Comparison of ENCODE assay signal across 9 cellular contexts in genomic region chr21:44083631-44084291, GRCh38. TPM values are rescaled to one million over a fixed set of nuclear protein-coding genes. Genes with fewer than 3 reads are reported as not detected.
DNase-seq lines count a peak whose midpoint lies in the region; ATAC-seq and TF ChIP-seq lines count a peak whose summit lies in the region.
"Had no signal": no experiment of that assay in that cellular context is flagged by ENCODE, and none has a peak within 500 bp of the region (broad histone marks: within the 10 kb centered on the region; RNA-seq: fewer than 3 reads in every experiment).

No MANE protein-coding gene starts in this region.

- H3K9me2 ChIP-seq in PC-3 (replicated peaks; ENCODE audit: low read length), result no peaks in the 10 kb centered on the region

- H3K27me3 ChIP-seq in CD4-positive, alpha-beta memory T cell (ENCODE audit: insufficient read depth, low read length), result no peaks in the 10 kb centered on the region
- no peaks in the 10 kb centered on the region for H3K27me3 ChIP-seq in PC-3 (ENCODE audit: low read length)
- H3K27me3 ChIP-seq: cardiac muscle cell had no signal

- no peaks in the 10 kb centered on the region for H3F3A ChIP-seq in PC-3 (ENCODE audit: low read length, unreplicated experiment)

- peaks cover 62 to 97% (median 84%) of the 10 kb centered on the region in 4 donors for H3K4me1 Mint-ChIP-seq in CD4-positive, alpha-beta memory T cell
- H3K4me1 Mint-ChIP-seq in effector memory CD8-positive, alpha-beta T cell (ENCODE audit: low read depth in 2 of 2), result peaks cover 84 to 88% of the 10 kb centered on the region in 2 donors

- no peak overlapping the region for H2AFZ ChIP-seq in PC-3 (ENCODE audit: low read length)

- H3K27ac Mint-ChIP-seq in CD4-positive, alpha-beta memory T cell, result peak overlapping the region; percentile 89 to 98 (median 95)
- H3K27ac Mint-ChIP-seq in effector memory CD8-positive, alpha-beta T cell, result peak overlapping the region; percentile 97 to 98

- CTCF ChIA-PET in CD4-positive, alpha-beta memory T cell (lab: Charles Lee; ENCODE audit: partially characterized antibody), result interaction anchor here (0.8 to 3.3 kb wide), 9 partner anchors 9 to 222 kb away, joined by 3 to 17 read pairs (median 6); no protein-coding TSS in a partner anchor
- CTCF ChIA-PET in PC-3 (lab: Charles Lee), result no interaction called here

- H3K27me3 Mint-ChIP-seq in CD4-positive, alpha-beta memory T cell, result no peaks in the 10 kb centered on the region
- no peaks in the 10 kb centered on the region for H3K27me3 Mint-ChIP-seq in effector memory CD8-positive, alpha-beta T cell

- no TSS peak for BruUV-seq in PC-3 (replicated peaks; lab: Mats Ljungman, UMichigan)

- DNase-seq in CD4-positive, alpha-beta memory T cell, result peak; percentile 79 to 86 (median 83)
- DNase-seq in activated CD8-positive, alpha-beta memory T cell treated with anti-CD3 and anti-CD28 coated beads, Interleukin-2, amount 50 U/mL, for 48 hours, result peak; percentile 78
- peak; percentile 65 to 73 (median 67) for DNase-seq in effector memory CD8-positive, alpha-beta T cell
- DNase-seq in stimulated activated CD4-positive, alpha-beta T cell treated with anti-CD3 and anti-CD28 coated beads, Interleukin-15, amount 100 ng/mL, for 24 hours, result peak; percentile 76
- DNase-seq in NCI-H1694 treated with DMSO at 0.1 percent for 48 hours (lab: John Stamatoyannopoulos, UW) (no peak), PC-3 (no peak), retina (no peak)

- no peaks in the 10 kb centered on the region for H3K9me3 Mint-ChIP-seq in CD4-positive, alpha-beta memory T cell
- no peaks in the 10 kb centered on the region for H3K9me3 Mint-ChIP-seq in effector memory CD8-positive, alpha-beta T cell

- H3K9ac ChIP-seq in PC-3 (ENCODE audit: low read length), result no peak overlapping the region

- H3K4me3 Mint-ChIP-seq in CD4-positive, alpha-beta memory T cell, result peak overlapping the region; percentile 74 to 82 (median 81)
- H3K4me3 Mint-ChIP-seq in effector memory CD8-positive, alpha-beta T cell, result peak overlapping the region; percentile 83 to 87

- no peaks in the 10 kb centered on the region for H3K79me2 ChIP-seq in PC-3 (ENCODE audit: low read length)

- intact Hi-C loops in CD4-positive, alpha-beta memory T cell (cut with micrococcal nuclease), result loop anchor here (1.0 kb wide), 1 partner anchor 18 kb away; no protein-coding TSS in a partner anchor
- intact Hi-C loops in PC-3 (cut with micrococcal nuclease), result no loop called here

- H3K4me3 ChIP-seq in CD4-positive, alpha-beta memory T cell (ENCODE audit: low read length in 2 of 2), result peak overlapping the region; percentile 1 to 30
- H3K4me3 ChIP-seq in PC-3 (ENCODE audit: low read length), result no peak overlapping the region
- H3K4me3 ChIP-seq: cardiac muscle cell had no signal

- peaks cover 64 to 80% of the 10 kb centered on the region in 2 donors for H3K36me3 Mint-ChIP-seq in CD4-positive, alpha-beta memory T cell
- peaks cover 84% of the 10 kb centered on the region for H3K36me3 Mint-ChIP-seq in effector memory CD8-positive, alpha-beta T cell (ENCODE audit: insufficient read depth)

- POLR2A ChIA-PET in CD4-positive, alpha-beta memory T cell (lab: Charles Lee; ENCODE audit: partially characterized antibody), result interaction anchor here (0.7 to 4.5 kb wide), 17 partner anchors 8 to 837 kb away, joined by 3 to 63 read pairs (median 4); partner anchors contain the start of genes ITGB2, PFKL, PTTG1IP and TRAPPC10
- POLR2A ChIA-PET in PC-3 (lab: Charles Lee; ENCODE audit: unreplicated experiment), result interaction anchor here (0.6 kb wide), 1 partner anchor 8 kb away, joined by 3 read pairs; no protein-coding TSS in a partner anchor

- peak overlapping the region; percentile 71 for H3K27ac ChIP-seq in CD4-positive, alpha-beta memory T cell (ENCODE audit: low read depth, low read length)
- no peak overlapping the region for H3K27ac ChIP-seq in PC-3 (ENCODE audit: low read length)
- H3K27ac ChIP-seq: cardiac muscle cell had no signal

- TF ChIP-seq CTCF in PC-3 (conservative IDR thresholded peaks at IDR 0.05; ENCODE audit: low read depth, low read length), result no peak

- H3K36me3 ChIP-seq in CD4-positive, alpha-beta memory T cell (ENCODE audit: insufficient read depth, low read length), result peaks cover 46% of the 10 kb centered on the region
- H3K36me3 ChIP-seq in PC-3 (ENCODE audit: low read depth, low read length), result peaks cover 46% of the 10 kb centered on the region; the same call in 1 of the 2 replicates

- no peaks in the 10 kb centered on the region for H3K9me3 ChIP-seq in CD4-positive, alpha-beta memory T cell (ENCODE audit: control insufficient read depth in 1 of 2, low read length in 2 of 2)
- no peaks in the 10 kb centered on the region for H3K9me3 ChIP-seq in PC-3 (ENCODE audit: low read length)

- H3K4me2 ChIP-seq in PC-3 (ENCODE audit: low read length), result no peak overlapping the region

- H3K4me1 ChIP-seq in CD4-positive, alpha-beta memory T cell (ENCODE audit: insufficient read depth, low read length), result peaks cover 97% of the 10 kb centered on the region
- no peaks in the 10 kb centered on the region for H3K4me1 ChIP-seq in PC-3 (ENCODE audit: insufficient read depth, low read length)

- peak; percentile 80 for ATAC-seq in effector memory CD8-positive, alpha-beta T cell (replicated peaks)
- ATAC-seq in GM21526 (IDR thresholded peaks at IDR 0.05; ENCODE audit: low FRiP score, unreplicated experiment), result no peak
- no peak for ATAC-seq in PC-3

- no peaks in the 10 kb centered on the region for H4K20me1 ChIP-seq in PC-3 (ENCODE audit: low read length)

RNA-seq across cellular contexts. Expression of gene PWP2, which starts 23.4 kb away (rescaled TPM):
- total RNA-seq in CD4-positive, alpha-beta memory T cell, result 10 to 100 TPM; 27.2 to 28.2 TPM
- 10 to 100 TPM in 1 of 2 donors, under 1 TPM in 1; 0.35 to 13.9 TPM for polyA plus RNA-seq in CD4-positive, alpha-beta memory T cell
- total RNA-seq in PC-3 (2014; rRNA removed), result 8.2 and 17.0 TPM in 2 replicates

RNA-seq across cellular contexts. Expression of gene GATD3, which starts 49.7 kb away (rescaled TPM):
- total RNA-seq in CD4-positive, alpha-beta memory T cell, result 10 to 100 TPM; 55.6 to 56.6 TPM
- 10 to 100 TPM; 10.9 to 48.9 TPM for polyA plus RNA-seq in CD4-positive, alpha-beta memory T cell
- 14.4 and 33.9 TPM in 2 replicates for total RNA-seq in PC-3 (2014; rRNA removed)

Comparison
In these comparisons a context has a peak if more than half of its experiments do, and no peak if none do; other contexts are left out.
1. DNase-seq: peak in CD4-positive, alpha-beta memory T cell (5 of 5), activated CD8-positive, alpha-beta memory T cell treated with anti-CD3 and anti-CD28 coated beads, Interleukin-2, amount 50 U/mL, for 48 hours (single experiment), effector memory CD8-positive, alpha-beta T cell (3 of 3) and stimulated activated CD4-positive, alpha-beta T cell treated with anti-CD3 and anti-CD28 coated beads, Interleukin-15, amount 100 ng/mL, for 24 hours (single experiment); none in NCI-H1694 treated with DMSO at 0.1 percent for 48 hours (single experiment), PC-3 (single experiment) and retina (single experiment).